ENCODE assay signal across 8 cellular contexts in the genomic region with DNA sequence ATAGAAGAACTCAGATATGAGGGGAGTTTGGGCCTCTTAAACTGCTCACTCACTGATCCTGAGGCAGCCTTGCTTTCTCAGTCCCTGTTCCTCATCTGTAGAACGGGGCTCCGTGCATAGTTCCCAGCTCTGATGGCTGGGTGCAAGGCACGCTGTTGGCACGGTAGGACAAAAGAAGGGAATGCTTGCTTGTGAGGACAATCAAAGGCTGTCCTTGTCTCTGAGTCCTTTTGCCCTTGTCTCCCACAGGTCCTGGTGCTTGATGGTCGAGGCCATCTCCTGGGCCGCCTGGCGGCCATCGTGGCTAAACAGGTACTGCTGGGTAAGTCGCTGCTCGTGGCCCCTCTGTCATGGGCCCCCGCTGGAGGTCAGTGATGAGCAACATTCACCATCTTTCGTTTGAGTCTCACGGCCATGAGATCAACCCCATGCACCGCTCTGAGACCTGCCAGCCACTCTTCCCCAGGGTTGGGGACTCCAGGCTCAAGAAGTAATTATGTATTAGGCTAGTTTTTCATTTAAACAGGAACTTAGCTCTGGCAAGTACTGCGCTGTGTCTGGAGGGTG. TPM values are rescaled to one million over a fixed set of nuclear protein-coding genes. Genes with fewer than 3 reads are reported as not detected.
DNase-seq lines count a peak whose midpoint lies in the region; ATAC-seq, FAIRE-seq and TF ChIP-seq lines count a peak whose summit lies in the region.

No MANE protein-coding gene starts in this region.

- POLR2A ChIA-PET in A549 (lab: Yijun Ruan, JAX), result interaction anchor here (1.3 kb wide), 1 partner anchor 11 kb away, joined by 3 read pairs; no protein-coding TSS in a partner anchor
- POLR2A ChIA-PET in HEK293 (lab: Yijun Ruan, JAX), result interaction anchor here (0.5 to 2.4 kb wide), 6 partner anchors 11 to 362 kb away, joined by 3 to 13 read pairs (median 4); a partner anchor contains a TSS

- peak overlapping the region; percentile 71 for H3K4me3 ChIP-seq in A549
- peak overlapping the region; percentile 96 for H3K4me3 ChIP-seq in HEK293 (ENCODE audit: low read depth, low read length)
- H3K4me3 ChIP-seq in right lobe of liver, result peak overlapping the region; percentile 82 to 86 (median 84)
- H3K4me3 ChIP-seq in vagina, result peak overlapping the region; percentile 82 to 96

- H3K36me3 ChIP-seq in HEK293 (ENCODE audit: control insufficient read depth in 2 of 2, insufficient read depth in 1 of 2, low read length in 2 of 2), result peaks cover 14 to 55% of the 10 kb centered on the region in 2 experiments
- peaks cover 15 to 40% (median 27%) of the 10 kb centered on the region in 4 donors for H3K36me3 ChIP-seq in right lobe of liver
- H3K36me3 ChIP-seq in vagina, result peaks cover 0 to 35% of the 10 kb centered on the region in 2 donors

- peaks cover 8% of the 10 kb centered on the region for H3K27me3 Mint-ChIP-seq in activated naive CD4-positive, alpha-beta T cell treated with anti-CD3 and anti-CD28 coated beads, Interleukin-2, amount 10 ng/mL, durations not matched to agents 7 days and 5 days

- TF ChIP-seq POLR2A in A549 (IDR thresholded peaks at IDR 0.05; ENCODE audit: low read length), result no peak
- no peak for TF ChIP-seq POLR2A in right lobe of liver (IDR thresholded peaks at IDR 0.05)
- no peak for TF ChIP-seq POLR2A in vagina (IDR thresholded peaks at IDR 0.05)

- 14% methylated on average over 15 of the region's 15 CpGs for WGBS in A549 (ENCODE audit: missing lambda C conversion rate)
- 56% methylated on average over 5 of the region's 15 CpGs for WGBS in right lobe of liver (ENCODE audit: insufficient coverage, low coverage, low lambda C conversion rate, missing lambda C conversion rate)

- H3K4me1 Mint-ChIP-seq in activated naive CD4-positive, alpha-beta T cell treated with anti-CD3 and anti-CD28 coated beads, Interleukin-2, amount 10 ng/mL, durations not matched to agents 7 days and 5 days, result peaks cover 57% of the 10 kb centered on the region

- H3K27ac Mint-ChIP-seq in activated naive CD4-positive, alpha-beta T cell treated with anti-CD3 and anti-CD28 coated beads, Interleukin-2, amount 10 ng/mL, durations not matched to agents 7 days and 5 days, result peak overlapping the region; percentile 97

- CTCF ChIA-PET in A549 (lab: Yijun Ruan, JAX) (interaction anchor here (0.5 to 2.4 kb wide), 4 partner anchors 11 to 189 kb away, joined by 3 to 11 read pairs (median 4); a partner anchor contains a TSS), HEK293 (lab: Yijun Ruan, JAX) (interaction anchor here (1.0 kb wide), 1 partner anchor 16 kb away, joined by 3 read pairs; a partner anchor contains a TSS)
- CTCF ChIA-PET in activated naive CD4-positive, alpha-beta T cell treated with anti-CD3 and anti-CD28 coated beads, Interleukin-2, amount 10 ng/mL, durations not matched to agents 7 days and 5 days (lab: Charles Lee), result interaction anchor here (1.0 to 1.4 kb wide), 2 partner anchors 13 to 57 kb away, joined by 3 to 4 read pairs; no protein-coding TSS in a partner anchor

- no peak for TF ChIP-seq EP300 in A549 (IDR thresholded peaks at IDR 0.05)

- intact Hi-C loops in right lobe of liver (cut with DNase I), result no loop called here
- intact Hi-C loops in vagina (cut with DNase I), result loop anchor here (10.0 kb wide), 1 partner anchor 175 kb away; a partner anchor contains a TSS

- TF ChIP-seq CTCF in A549 (IDR thresholded peaks at IDR 0.05), result peak; percentile 29; the same call in 2 of the 3 replicates
- peak; percentile 85 for TF ChIP-seq CTCF in HEK293 (tag by site-specific recombination; IDR thresholded peaks at IDR 0.05)
- no peak for TF ChIP-seq CTCF in right lobe of liver (IDR thresholded peaks at IDR 0.05)
- no peak for TF ChIP-seq CTCF in vagina (IDR thresholded peaks at IDR 0.05)

- FAIRE-seq in A549 (lab: Jason Lieb, UNC), result no peak

- H3K27ac ChIP-seq in A549 (peak overlapping the region; percentile 94 to 95), HEK293 (ENCODE audit: extremely low read depth, low read depth, low read length) (peak overlapping the region; percentile 95), right lobe of liver (no peak overlapping the region), vagina (peak overlapping the region; percentile 93), caudate nucleus (ENCODE audit: low read depth, low read length) (no peak overlapping the region)

- H3K4me1 ChIP-seq in A549 (peaks cover 29% of the 10 kb centered on the region), HEK293 (ENCODE audit: control insufficient read depth, insufficient read depth, low read length) (peaks cover 4% of the 10 kb centered on the region; the same call in 1 of the 2 replicates), right lobe of liver (peaks cover 0 to 14% (median 5%) of the 10 kb centered on the region in 4 donors), vagina (peaks cover 33% of the 10 kb centered on the region)

- ATAC-seq in A549, result peak in 1 of 2 experiments; percentile 9; a peak in 3 of 6 replicates
- no peak for ATAC-seq in right lobe of liver
- ATAC-seq in GM19463 (IDR thresholded peaks at IDR 0.05; ENCODE audit: unreplicated experiment), result no peak
- no peak for ATAC-seq in HG02870 (IDR thresholded peaks at IDR 0.05; ENCODE audit: unreplicated experiment)

- peak overlapping the region; percentile 80 for H3K4me2 ChIP-seq in A549

- H3K4me3 Mint-ChIP-seq in activated naive CD4-positive, alpha-beta T cell treated with anti-CD3 and anti-CD28 coated beads, Interleukin-2, amount 10 ng/mL, durations not matched to agents 7 days and 5 days, result peak overlapping the region; percentile 100

- H3K36me3 Mint-ChIP-seq in activated naive CD4-positive, alpha-beta T cell treated with anti-CD3 and anti-CD28 coated beads, Interleukin-2, amount 10 ng/mL, durations not matched to agents 7 days and 5 days, result peaks cover 76% of the 10 kb centered on the region

- H3K27me3 ChIP-seq in right lobe of liver (no peaks in the 10 kb centered on the region), vagina (no peaks in the 10 kb centered on the region)

- H3K9me3 ChIP-seq in A549 (no peaks in the 10 kb centered on the region), HEK293 (ENCODE audit: control insufficient read depth, insufficient read depth, low read depth, low read length) (no peaks in the 10 kb centered on the region), right lobe of liver (no peaks in the 10 kb centered on the region), vagina (no peaks in the 10 kb centered on the region)

- TF ChIP-seq RAD21 in A549 (conservative IDR thresholded peaks at IDR 0.05 in 1 of 2, IDR thresholded peaks at IDR 0.05 in 1 of 2), result no peak

- DNase-seq in A549 (ENCODE audit: low read depth in 1 of 2, low spot score in 1 of 2), result peak in 1 of 2 experiments; percentile 78
- no peak for DNase-seq in activated naive CD4-positive, alpha-beta T cell treated with anti-CD3 and anti-CD28 coated beads, Interleukin-2, amount 10 ng/mL, durations not matched to agents 7 days and 5 days
- no peak for DNase-seq in right lobe of liver
- no peak for DNase-seq in vagina (ENCODE audit: extremely low spot score in 2 of 2)
- no peak for DNase-seq in caudate nucleus (lab: John Stamatoyannopoulos, UW)

- H3K9me3 Mint-ChIP-seq in activated naive CD4-positive, alpha-beta T cell treated with anti-CD3 and anti-CD28 coated beads, Interleukin-2, amount 10 ng/mL, durations not matched to agents 7 days and 5 days, result no peaks in the 10 kb centered on the region

TF ChIP-seq in A549, 52 proteins besides CTCF, POLR2A, EP300 and RAD21 (continues in another document):
- TF ChIP-seq RCOR1 (IDR thresholded peaks at IDR 0.05; ENCODE audit: low read depth, low read length), result no peak

RNA-seq across cellular contexts. Expression of a gene that starts 2.3 kb away (rescaled TPM):
- polyA plus RNA-seq in A549 (2011; rRNA removed) (5,391 and 5,410 TPM in 2 replicates), A549 (2017; fragmentation: RNase III; extraction: RNeasy Plus Mini Kit Qiagen cat#74134 plus additional on column Dnase treatment) (3,383 to 3,595 TPM (median 3,438 TPM) in 3 replicates)
- 6,169 and 7,252 TPM in 2 replicates for polyA plus RNA-seq in A549 (2012; cell fraction: cytosol; rRNA removed)
- polyA plus RNA-seq in A549 (2012; cell fraction: nucleus; rRNA removed), result 3,653 and 3,684 TPM in 2 replicates
- polyA minus RNA-seq in A549 (2011; rRNA and poly(A)+ RNA removed), result 1,893 and 2,022 TPM in 2 replicates
- total RNA-seq in right lobe of liver (100 to 1,000 TPM; 675 to 992 (median 801) TPM), vagina (3,900 TPM)

RNA-seq across cellular contexts. Expression of a gene that starts 6.5 kb away (rescaled TPM):
- polyA plus RNA-seq in A549 (2011; rRNA removed) (2,624 and 3,014 TPM in 2 replicates), A549 (2017; fragmentation: RNase III; extraction: RNeasy Plus Mini Kit Qiagen cat#74134 plus additional on column Dnase treatment) (3,721 to 3,877 TPM (median 3,793 TPM) in 3 replicates)
- 5,125 and 7,098 TPM in 2 replicates for polyA plus RNA-seq in A549 (2012; cell fraction: cytosol; rRNA removed)
- polyA plus RNA-seq in A549 (2012; cell fraction: nucleus; rRNA removed), result 2,789 and 3,629 TPM in 2 replicates
- 1,828 and 2,481 TPM in 2 replicates for polyA minus RNA-seq in A549 (2011; rRNA and poly(A)+ RNA removed)
- total RNA-seq in right lobe of liver (1,000 to 10,000 TPM in 2 of 6 experiments, 100 to 1,000 TPM in 4; 417 to 1,739 (median 617) TPM), vagina (4,897 TPM)

RNA-seq across cellular contexts. Expression of a gene that starts 15.7 kb away (rescaled TPM):
- polyA plus RNA-seq in A549 (2011; rRNA removed) (0.42 and 0.58 TPM in 2 replicates), A549 (2017; fragmentation: RNase III; extraction: RNeasy Plus Mini Kit Qiagen cat#74134 plus additional on column Dnase treatment) (0.99 to 1.2 TPM (median 1.0 TPM) in 3 replicates)
- polyA plus RNA-seq in A549 (2012; cell fraction: cytosol; rRNA removed), result 0.75 and 1.4 TPM in 2 replicates
- 1.9 and 2.2 TPM in 2 replicates for polyA plus RNA-seq in A549 (2012; cell fraction: nucleus; rRNA removed)
- polyA minus RNA-seq in A549 (2011; rRNA and poly(A)+ RNA removed), result 0.41 and 0.92 TPM in 2 replicates
- total RNA-seq in right lobe of liver (1 to 10 TPM in 5 of 6 experiments, under 1 TPM in 1; 0.80 to 4.4 (median 2.3) TPM), vagina (10.1 TPM)

RNA-seq across cellular contexts. Expression of a gene that starts 22.8 kb away (rescaled TPM):
- polyA plus RNA-seq in A549 (2011; rRNA removed), result 25.7 and 32.0 TPM in 2 replicates
- 20.4 and 28.0 TPM in 2 replicates for polyA plus RNA-seq in A549 (2012; cell fraction: cytosol; rRNA removed)
- polyA plus RNA-seq in A549 (2012; cell fraction: nucleus; rRNA removed), result 47.2 and 48.8 TPM in 2 replicates
- 20.0 to 28.4 TPM (median 28.4 TPM) in 3 replicates for polyA plus RNA-seq in A549 (2017; fragmentation: RNase III; extraction: RNeasy Plus Mini Kit Qiagen cat#74134 plus additional on column Dnase treatment)
- polyA minus RNA-seq in A549 (2011; rRNA and poly(A)+ RNA removed), result 23.9 and 24.7 TPM in 2 replicates
- 100 to 1,000 TPM; 123 to 335 (median 245) TPM for total RNA-seq in right lobe of liver
- 166 TPM for total RNA-seq in vagina

RNA-seq across cellular contexts. Expression of a gene that starts 36.7 kb away (rescaled TPM):
- 9.7 and 10.2 TPM in 2 replicates for polyA plus RNA-seq in A549 (2011; rRNA removed)
- 29.9 and 37.0 TPM in 2 replicates for polyA plus RNA-seq in A549 (2012; cell fraction: cytosol; rRNA removed)
- polyA plus RNA-seq in A549 (2012; cell fraction: nucleus; rRNA removed), result 94.1 and 133 TPM in 2 replicates
- polyA plus RNA-seq in A549 (2017; fragmentation: RNase III; extraction: RNeasy Plus Mini Kit Qiagen cat#74134 plus additional on column Dnase treatment), result 19.9 to 23.0 TPM (median 23.0 TPM) in 3 replicates
- 9.3 and 10.6 TPM in 2 replicates for polyA minus RNA-seq in A549 (2011; rRNA and poly(A)+ RNA removed)
- total RNA-seq in right lobe of liver, result 10 to 100 TPM; 14.4 to 29.6 (median 19.8) TPM
- total RNA-seq in vagina, result 29.5 TPM

Comparison
In these comparisons a context has a peak if more than half of its experiments do, and no peak if none do; other contexts are left out.
1. H3K27ac ChIP-seq: peak in A549 (2 of 2), HEK293 (single experiment) and vagina (single experiment); none in right lobe of liver (0 of 3) and caudate nucleus (single experiment).
2. CTCF ChIP-seq: peak in A549 (single experiment) and HEK293 (single experiment); none in right lobe of liver (0 of 4) and vagina (0 of 3).
3. Peak in every context shown above with its lines, with median percentiles within 50 percentile points of each other: H3K4me3 ChIP-seq.